In the genomic region with DNA sequence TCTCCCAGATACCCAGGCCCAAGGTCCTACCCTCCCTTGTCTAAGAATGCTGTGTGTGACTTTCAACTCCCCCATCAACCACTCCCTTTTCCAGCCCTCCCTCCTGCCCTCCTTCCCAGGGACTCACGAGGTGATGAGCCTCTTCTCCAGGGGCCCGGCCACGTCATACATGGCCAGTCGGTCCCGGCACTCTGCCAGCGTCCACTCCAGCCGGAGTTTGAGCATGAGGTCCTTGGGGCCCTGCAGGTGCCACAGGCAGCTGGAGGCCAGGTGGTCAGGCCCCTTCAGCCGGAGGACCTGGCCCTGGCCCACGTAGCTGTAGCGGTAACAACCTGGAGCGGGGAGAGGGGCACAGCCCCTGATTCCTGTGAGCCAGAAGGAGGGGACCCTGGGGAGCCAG, we compare ENCODE assay signal across 1 cellular context.
TF ChIP-seq lines count a peak whose summit lies in the region.

No MANE protein-coding gene starts in this region.

TF ChIP-seq in A549, 52 proteins besides CTCF, POLR2A, EP300 and RAD21 (continued from another document):
- TF ChIP-seq, protein P1, sequence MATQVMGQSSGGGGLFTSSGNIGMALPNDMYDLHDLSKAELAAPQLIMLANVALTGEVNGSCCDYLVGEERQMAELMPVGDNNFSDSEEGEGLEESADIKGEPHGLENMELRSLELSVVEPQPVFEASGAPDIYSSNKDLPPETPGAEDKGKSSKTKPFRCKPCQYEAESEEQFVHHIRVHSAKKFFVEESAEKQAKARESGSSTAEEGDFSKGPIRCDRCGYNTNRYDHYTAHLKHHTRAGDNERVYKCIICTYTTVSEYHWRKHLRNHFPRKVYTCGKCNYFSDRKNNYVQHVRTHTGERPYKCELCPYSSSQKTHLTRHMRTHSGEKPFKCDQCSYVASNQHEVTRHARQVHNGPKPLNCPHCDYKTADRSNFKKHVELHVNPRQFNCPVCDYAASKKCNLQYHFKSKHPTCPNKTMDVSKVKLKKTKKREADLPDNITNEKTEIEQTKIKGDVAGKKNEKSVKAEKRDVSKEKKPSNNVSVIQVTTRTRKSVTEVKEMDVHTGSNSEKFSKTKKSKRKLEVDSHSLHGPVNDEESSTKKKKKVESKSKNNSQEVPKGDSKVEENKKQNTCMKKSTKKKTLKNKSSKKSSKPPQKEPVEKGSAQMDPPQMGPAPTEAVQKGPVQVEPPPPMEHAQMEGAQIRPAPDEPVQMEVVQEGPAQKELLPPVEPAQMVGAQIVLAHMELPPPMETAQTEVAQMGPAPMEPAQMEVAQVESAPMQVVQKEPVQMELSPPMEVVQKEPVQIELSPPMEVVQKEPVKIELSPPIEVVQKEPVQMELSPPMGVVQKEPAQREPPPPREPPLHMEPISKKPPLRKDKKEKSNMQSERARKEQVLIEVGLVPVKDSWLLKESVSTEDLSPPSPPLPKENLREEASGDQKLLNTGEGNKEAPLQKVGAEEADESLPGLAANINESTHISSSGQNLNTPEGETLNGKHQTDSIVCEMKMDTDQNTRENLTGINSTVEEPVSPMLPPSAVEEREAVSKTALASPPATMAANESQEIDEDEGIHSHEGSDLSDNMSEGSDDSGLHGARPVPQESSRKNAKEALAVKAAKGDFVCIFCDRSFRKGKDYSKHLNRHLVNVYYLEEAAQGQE (IDR thresholded peaks at IDR 0.05), result no peak
- no peak for TF ChIP-seq CHD2 (IDR thresholded peaks at IDR 0.05; ENCODE audit: low read length, partially characterized antibody)
- TF ChIP-seq, protein P2, sequence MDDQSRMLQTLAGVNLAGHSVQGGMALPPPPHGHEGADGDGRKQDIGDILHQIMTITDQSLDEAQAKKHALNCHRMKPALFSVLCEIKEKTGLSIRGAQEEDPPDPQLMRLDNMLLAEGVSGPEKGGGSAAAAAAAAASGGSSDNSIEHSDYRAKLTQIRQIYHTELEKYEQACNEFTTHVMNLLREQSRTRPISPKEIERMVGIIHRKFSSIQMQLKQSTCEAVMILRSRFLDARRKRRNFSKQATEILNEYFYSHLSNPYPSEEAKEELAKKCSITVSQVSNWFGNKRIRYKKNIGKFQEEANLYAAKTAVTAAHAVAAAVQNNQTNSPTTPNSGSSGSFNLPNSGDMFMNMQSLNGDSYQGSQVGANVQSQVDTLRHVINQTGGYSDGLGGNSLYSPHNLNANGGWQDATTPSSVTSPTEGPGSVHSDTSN (IDR thresholded peaks at IDR 0.05), result no peak
- TF ChIP-seq, protein P3, sequence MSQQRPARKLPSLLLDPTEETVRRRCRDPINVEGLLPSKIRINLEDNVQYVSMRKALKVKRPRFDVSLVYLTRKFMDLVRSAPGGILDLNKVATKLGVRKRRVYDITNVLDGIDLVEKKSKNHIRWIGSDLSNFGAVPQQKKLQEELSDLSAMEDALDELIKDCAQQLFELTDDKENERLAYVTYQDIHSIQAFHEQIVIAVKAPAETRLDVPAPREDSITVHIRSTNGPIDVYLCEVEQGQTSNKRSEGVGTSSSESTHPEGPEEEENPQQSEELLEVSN (IDR thresholded peaks at IDR 0.05; ENCODE audit: borderline replicate concordance, low read depth), result no peak
- TF ChIP-seq TP53 (CRISPR knock-in tag; IDR thresholded peaks at IDR 0.05), result no peak
- no peak for TF ChIP-seq MYC (IDR thresholded peaks at IDR 0.05; ENCODE audit: borderline replicate concordance, low read length)
- TF ChIP-seq GATA3 (IDR thresholded peaks at IDR 0.05; ENCODE audit: borderline replicate concordance), result no peak
TF ChIP-seq in A549: peak in this region for 0.
